In the genomic region with DNA sequence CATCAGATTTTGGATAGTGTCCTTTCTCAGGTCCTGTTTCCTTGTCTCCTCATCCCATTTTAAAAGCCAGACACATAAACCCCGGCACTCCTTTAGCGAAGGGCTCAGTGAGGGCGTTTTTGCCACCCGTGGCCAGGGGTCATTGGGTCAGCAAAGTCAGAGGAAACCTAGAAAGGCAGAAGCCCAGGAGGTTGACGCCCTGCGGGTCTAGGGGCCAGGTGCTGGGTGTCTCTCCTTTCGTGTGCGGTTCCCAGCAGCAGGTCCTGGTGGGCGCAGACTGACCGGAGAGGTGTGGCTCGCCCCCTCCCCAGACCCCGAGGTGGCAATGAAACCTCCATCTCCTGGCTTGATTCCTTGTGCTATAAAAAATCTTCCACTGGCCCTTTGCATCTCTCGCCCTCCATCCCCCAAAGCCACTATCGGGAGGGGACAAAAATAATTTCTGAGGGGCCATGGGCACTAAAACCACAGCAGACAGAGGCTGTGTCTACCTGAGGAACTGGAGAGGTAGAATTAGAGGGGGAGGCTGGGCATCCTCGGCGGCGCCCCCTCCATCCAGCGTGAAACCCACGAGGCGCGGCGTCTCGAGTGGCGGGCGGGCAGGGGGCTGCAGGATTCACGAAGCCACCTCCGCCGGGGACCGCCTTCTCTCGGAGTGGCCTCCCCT, we compare ENCODE assay signal across 7 cellular contexts. TPM values are rescaled to one million over a fixed set of nuclear protein-coding genes. Genes with fewer than 3 reads are reported as not detected.
DNase-seq lines count a peak whose midpoint lies in the region; ATAC-seq and TF ChIP-seq lines count a peak whose summit lies in the region.

No MANE protein-coding gene starts in this region.

- H3K36me3 Mint-ChIP-seq in endothelial cell (ENCODE audit: low read depth, unreplicated experiment) = no peaks in the 10 kb centered on the region
- no peaks in the 10 kb centered on the region for H3K36me3 Mint-ChIP-seq in naive thymus-derived CD4-positive, alpha-beta T cell

- H3K27me3 ChIP-seq in H7 (ENCODE audit: control insufficient read depth, insufficient read depth, low read length) (no peaks in the 10 kb centered on the region), RWPE2 (ENCODE audit: insufficient read depth, poor library complexity, severe bottlenecking) (no peaks in the 10 kb centered on the region)
- peaks cover 0 to 12% of the 10 kb centered on the region in 2 donors for H3K27me3 ChIP-seq in naive thymus-derived CD4-positive, alpha-beta T cell (ENCODE audit: control insufficient read depth in 2 of 2, insufficient read depth in 2 of 2, low read length in 2 of 2)

- H3K4me3 Mint-ChIP-seq in endothelial cell (ENCODE audit: unreplicated experiment) = peak overlapping the region; percentile 94
- peak overlapping the region; percentile 77 to 87 (median 83) for H3K4me3 Mint-ChIP-seq in naive thymus-derived CD4-positive, alpha-beta T cell

- intact Hi-C loops in naive thymus-derived CD4-positive, alpha-beta T cell (cut with micrococcal nuclease) = loop anchor here (1.0 to 10.0 kb wide), 13 partner anchors 91 to 1329 kb away; a partner anchor contains a TSS

- DNase-seq in H7 (peak; percentile 49), RWPE2 (ENCODE audit: low spot score) (peak; percentile 56), endothelial cell (ENCODE audit: low spot score) (peak; percentile 15), NCI-H2196 treated with DMSO at 0.1 percent for 48 hours (lab: John Stamatoyannopoulos, UW; ENCODE audit: unreplicated experiment) (no peak), NOMO-1 (lab: John Stamatoyannopoulos, UW; ENCODE audit: unreplicated experiment in 2 of 2) (no peak), middle frontal gyrus (ENCODE audit: extremely low spot score, low spot score) (no peak)
- DNase-seq in naive thymus-derived CD4-positive, alpha-beta T cell = no peak

- H3K4me1 ChIP-seq in RWPE2 (ENCODE audit: insufficient read depth, poor library complexity, severe bottlenecking) = peaks cover 42% of the 10 kb centered on the region
- peaks cover 6 to 18% of the 10 kb centered on the region in 2 donors for H3K4me1 ChIP-seq in naive thymus-derived CD4-positive, alpha-beta T cell (ENCODE audit: control insufficient read depth in 2 of 2, insufficient read depth in 2 of 2, low read length in 2 of 2)

- peak overlapping the region; percentile 64 for H3K27ac Mint-ChIP-seq in endothelial cell (ENCODE audit: unreplicated experiment)
- H3K27ac Mint-ChIP-seq in naive thymus-derived CD4-positive, alpha-beta T cell = peak overlapping the region in 6 of 9 donors; percentile 36 to 79 (median 60)

- no peaks in the 10 kb centered on the region for H3K9me3 Mint-ChIP-seq in endothelial cell (ENCODE audit: unreplicated experiment)
- peaks cover 0 to 2% (median 0%) of the 10 kb centered on the region in 11 donors for H3K9me3 Mint-ChIP-seq in naive thymus-derived CD4-positive, alpha-beta T cell

- CTCF ChIA-PET in naive thymus-derived CD4-positive, alpha-beta T cell (lab: Charles Lee) = no interaction called here

- TF ChIP-seq CTCF in RWPE2 (IDR thresholded peaks at IDR 0.05; ENCODE audit: poor library complexity, severe bottlenecking) (no peak), endothelial cell (IDR thresholded peaks at IDR 0.05; ENCODE audit: unreplicated experiment) (no peak)

- H3K36me3 ChIP-seq in H7 (replicated peaks; ENCODE audit: control insufficient read depth, insufficient read depth, low read length) (no peaks in the 10 kb centered on the region), RWPE2 (ENCODE audit: low read depth) (peaks cover 31% of the 10 kb centered on the region)
- H3K36me3 ChIP-seq in naive thymus-derived CD4-positive, alpha-beta T cell (ENCODE audit: control insufficient read depth in 2 of 3, insufficient read depth in 3 of 3, low read length in 3 of 3) = peaks cover 0 to 4% (median 0%) of the 10 kb centered on the region in 3 experiments

- peak overlapping the region; percentile 79 for H3K4me3 ChIP-seq in H7 (ENCODE audit: insufficient read depth, low read depth, low read length)
- H3K4me3 ChIP-seq in RWPE2 (ENCODE audit: severe bottlenecking) = peak overlapping the region; percentile 90
- H3K4me3 ChIP-seq in naive thymus-derived CD4-positive, alpha-beta T cell (ENCODE audit: low read length) = peak overlapping the region; percentile 76

- H3K27ac ChIP-seq in RWPE2 (ENCODE audit: poor library complexity, severe bottlenecking) = peak overlapping the region; percentile 90
- H3K27ac ChIP-seq in naive thymus-derived CD4-positive, alpha-beta T cell (ENCODE audit: low read depth, low read length) = peak overlapping the region; percentile 78

- H3K9me3 ChIP-seq in RWPE2 (ENCODE audit: severe bottlenecking) = no peaks in the 10 kb centered on the region
- no peaks in the 10 kb centered on the region for H3K9me3 ChIP-seq in naive thymus-derived CD4-positive, alpha-beta T cell (ENCODE audit: control insufficient read depth in 2 of 3, low read length in 3 of 3)

- H3K27me3 Mint-ChIP-seq in endothelial cell (ENCODE audit: unreplicated experiment) = peaks cover 9% of the 10 kb centered on the region
- peaks cover 3 to 35% (median 15%) of the 10 kb centered on the region in 5 donors for H3K27me3 Mint-ChIP-seq in naive thymus-derived CD4-positive, alpha-beta T cell

- POLR2A ChIA-PET in naive thymus-derived CD4-positive, alpha-beta T cell (lab: Charles Lee) = no interaction called here

- H3K4me1 Mint-ChIP-seq in endothelial cell (ENCODE audit: unreplicated experiment) = peaks cover 22% of the 10 kb centered on the region
- peaks cover 12 to 29% (median 18%) of the 10 kb centered on the region in 7 donors for H3K4me1 Mint-ChIP-seq in naive thymus-derived CD4-positive, alpha-beta T cell

- no peak for ATAC-seq in RWPE2 (ENCODE audit: low read depth)
- ATAC-seq in naive thymus-derived CD4-positive, alpha-beta T cell = no peak

RNA-seq across cellular contexts. Expression of a gene that starts 0.9 kb away (rescaled TPM):
- total RNA-seq in H7 (2014; rRNA removed; shearing (Covaris generic)) = 17.4 TPM in 2 replicates
- total RNA-seq in endothelial cell (ENCODE audit: unreplicated experiment) = 45.3 TPM
- total RNA-seq in naive thymus-derived CD4-positive, alpha-beta T cell = 1 to 10 TPM in 4 of 5 experiments, under 1 TPM in 1; 0.93 to 4.8 (median 3.9) TPM
- under 1 TPM; 0.28 to 0.51 TPM for polyA plus RNA-seq in naive thymus-derived CD4-positive, alpha-beta T cell

Comparison
In these comparisons a context has a peak if more than half of its experiments do, and no peak if none do; other contexts are left out.
1. DNase-seq: peak in H7 (single experiment), RWPE2 (single experiment) and endothelial cell (single experiment); none in naive thymus-derived CD4-positive, alpha-beta T cell (0 of 9), NCI-H2196 treated with DMSO at 0.1 percent for 48 hours (single experiment), NOMO-1 (0 of 2) and middle frontal gyrus (single experiment).
2. Peak in every context shown above with its lines, with median percentiles within 50 percentile points of each other: H3K4me3 ChIP-seq.